In the genomic region with DNA sequence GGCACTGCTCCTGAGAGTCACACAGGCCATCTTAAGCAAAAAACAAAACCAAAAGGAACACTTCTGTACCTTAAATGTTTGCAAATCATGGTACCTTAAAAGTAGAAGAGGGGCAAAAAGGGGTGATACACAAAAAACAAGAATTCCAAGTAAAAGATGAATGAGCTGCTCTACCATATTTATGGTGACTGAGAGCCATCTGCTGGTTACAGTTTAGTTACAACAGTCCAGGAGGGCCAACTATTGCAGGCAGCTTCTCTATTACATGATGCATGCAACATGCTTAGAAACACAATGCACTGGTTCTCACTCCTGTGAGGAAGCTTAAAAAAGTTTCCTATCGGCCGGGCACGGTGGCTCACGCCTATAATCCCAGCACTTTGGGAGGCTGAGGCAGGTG, we compare ENCODE assay signal across 8 cellular contexts. TPM values are rescaled to one million over a fixed set of nuclear protein-coding genes. Genes with fewer than 3 reads are reported as not detected.
A peak's percentile ranks its signal among the peaks of the same experiment; 100 is the strongest.
DNase-seq lines count a peak whose midpoint lies in the region; ATAC-seq and TF ChIP-seq lines count a peak whose summit lies in the region.

No MANE protein-coding gene starts in this region.

- peak; percentile 19 for DNase-seq in activated naive CD4-positive, alpha-beta T cell treated with anti-CD3 and anti-CD28 coated beads for 36 hours
- no peak for DNase-seq in activated naive CD4-positive, alpha-beta T cell treated with anti-CD3 and anti-CD28 coated beads, Interleukin-2, amount 10 ng/mL, durations not matched to agents 7 days and 5 days
- DNase-seq in NCI-H146 treated with DMSO at 0.1 percent for 48 hours (lab: John Stamatoyannopoulos, UW; ENCODE audit: unreplicated experiment) (peak; percentile 14), body of pancreas (peak in 2 of 4 donors; percentile 18 to 21), kidney epithelial cell (ENCODE audit: low read depth) (peak; percentile 7)

- H3K36me3 ChIP-seq in body of pancreas (replicated peaks in 1 of 2; ENCODE audit: insufficient read depth in 1 of 2, low read depth in 2 of 2): no peaks in the 10 kb centered on the region
- H3K36me3 ChIP-seq in kidney epithelial cell (ENCODE audit: control insufficient read depth, insufficient read depth, low read length): no peaks in the 10 kb centered on the region

- no peaks in the 10 kb centered on the region for H3K9me3 Mint-ChIP-seq in activated naive CD4-positive, alpha-beta T cell treated with anti-CD3 and anti-CD28 coated beads for 36 hours
- H3K9me3 Mint-ChIP-seq in activated naive CD4-positive, alpha-beta T cell treated with anti-CD3 and anti-CD28 coated beads, Interleukin-2, amount 10 ng/mL, durations not matched to agents 7 days and 5 days: no peaks in the 10 kb centered on the region

- no peak overlapping the region for H3K27ac Mint-ChIP-seq in activated naive CD4-positive, alpha-beta T cell treated with anti-CD3 and anti-CD28 coated beads for 36 hours
- H3K27ac Mint-ChIP-seq in activated naive CD4-positive, alpha-beta T cell treated with anti-CD3 and anti-CD28 coated beads, Interleukin-2, amount 10 ng/mL, durations not matched to agents 7 days and 5 days: no peak overlapping the region

- intact Hi-C loops in activated naive CD4-positive, alpha-beta T cell treated with anti-CD3 and anti-CD28 coated beads for 36 hours (cut with micrococcal nuclease): loop anchor here (1.0 kb wide), 1 partner anchor 407 kb away; no protein-coding TSS in a partner anchor
- intact Hi-C loops in body of pancreas (cut with DNase I): loop anchor here (10.0 kb wide), 1 partner anchor 527 kb away; no protein-coding TSS in a partner anchor

- H3K36me3 Mint-ChIP-seq in activated naive CD4-positive, alpha-beta T cell treated with anti-CD3 and anti-CD28 coated beads for 36 hours (ENCODE audit: low read depth): no peaks in the 10 kb centered on the region
- no peaks in the 10 kb centered on the region for H3K36me3 Mint-ChIP-seq in activated naive CD4-positive, alpha-beta T cell treated with anti-CD3 and anti-CD28 coated beads, Interleukin-2, amount 10 ng/mL, durations not matched to agents 7 days and 5 days

- WGBS in body of pancreas, 2 donors: 47 to 59% methylated on average over 4 of the region's 4 CpGs

- TF ChIP-seq CTCF in body of pancreas (IDR thresholded peaks at IDR 0.05) (peak in 6 of 7 experiments; percentile 17 to 57 (median 47)), kidney epithelial cell (IDR thresholded peaks at IDR 0.05; ENCODE audit: insufficient read depth, low read length, poor library complexity, severe bottlenecking) (peak; percentile 59)

- TF ChIP-seq POLR2A in body of pancreas (IDR thresholded peaks at IDR 0.05): no peak

- no peak overlapping the region for H3K27ac ChIP-seq in body of pancreas

- CTCF ChIA-PET in activated naive CD4-positive, alpha-beta T cell treated with anti-CD3 and anti-CD28 coated beads for 36 hours (lab: Charles Lee): interaction anchor here (0.7 to 1.2 kb wide), 6 partner anchors 16 to 527 kb away, joined by 3 to 4 read pairs (median 3); no protein-coding TSS in a partner anchor
- CTCF ChIA-PET in activated naive CD4-positive, alpha-beta T cell treated with anti-CD3 and anti-CD28 coated beads, Interleukin-2, amount 10 ng/mL, durations not matched to agents 7 days and 5 days (lab: Charles Lee): interaction anchor here (0.7 to 2.0 kb wide), 11 partner anchors 9 to 526 kb away, joined by 3 to 15 read pairs (median 3); no protein-coding TSS in a partner anchor

- H3K4me1 ChIP-seq in body of pancreas: no peaks in the 10 kb centered on the region

- H3K27me3 Mint-ChIP-seq in activated naive CD4-positive, alpha-beta T cell treated with anti-CD3 and anti-CD28 coated beads for 36 hours (ENCODE audit: low read depth): no peaks in the 10 kb centered on the region
- no peaks in the 10 kb centered on the region for H3K27me3 Mint-ChIP-seq in activated naive CD4-positive, alpha-beta T cell treated with anti-CD3 and anti-CD28 coated beads, Interleukin-2, amount 10 ng/mL, durations not matched to agents 7 days and 5 days

- H3K4me3 ChIP-seq in body of pancreas (no peak overlapping the region), kidney epithelial cell (ENCODE audit: low read depth, low read length) (no peak overlapping the region)

- H3K27me3 ChIP-seq in body of pancreas (no peaks in the 10 kb centered on the region), kidney epithelial cell (ENCODE audit: control insufficient read depth, insufficient read depth, low read length) (no peaks in the 10 kb centered on the region)

- H3K4me1 Mint-ChIP-seq in activated naive CD4-positive, alpha-beta T cell treated with anti-CD3 and anti-CD28 coated beads for 36 hours (ENCODE audit: low read depth): peaks cover 12% of the 10 kb centered on the region
- H3K4me1 Mint-ChIP-seq in activated naive CD4-positive, alpha-beta T cell treated with anti-CD3 and anti-CD28 coated beads, Interleukin-2, amount 10 ng/mL, durations not matched to agents 7 days and 5 days: peaks cover 14% of the 10 kb centered on the region

- H3K9me3 ChIP-seq in body of pancreas: no peaks in the 10 kb centered on the region

- no peak overlapping the region for H3K4me3 Mint-ChIP-seq in activated naive CD4-positive, alpha-beta T cell treated with anti-CD3 and anti-CD28 coated beads for 36 hours
- no peak overlapping the region for H3K4me3 Mint-ChIP-seq in activated naive CD4-positive, alpha-beta T cell treated with anti-CD3 and anti-CD28 coated beads, Interleukin-2, amount 10 ng/mL, durations not matched to agents 7 days and 5 days

- ATAC-seq in body of pancreas: no peak
- ATAC-seq in GM19351 (IDR thresholded peaks at IDR 0.05; ENCODE audit: unreplicated experiment): no peak
- no peak for ATAC-seq in HG03280 (IDR thresholded peaks at IDR 0.05; ENCODE audit: unreplicated experiment)
- ATAC-seq in HG03108 (IDR thresholded peaks at IDR 0.05; ENCODE audit: unreplicated experiment): no peak

RNA-seq across cellular contexts. Expression of a gene that starts 53.5 kb away (rescaled TPM):
- 10 to 100 TPM; 60.6 to 68.0 TPM for total RNA-seq in activated naive CD4-positive, alpha-beta T cell treated with anti-CD3 and anti-CD28 coated beads for 36 hours
- total RNA-seq in body of pancreas: 10 to 100 TPM; 32.2 to 37.6 TPM
- 76.3 and 102 TPM in 2 replicates for total RNA-seq in kidney epithelial cell

RNA-seq across cellular contexts. Expression of a gene that starts 54.4 kb away (rescaled TPM):
- total RNA-seq in activated naive CD4-positive, alpha-beta T cell treated with anti-CD3 and anti-CD28 coated beads for 36 hours: not detected
- total RNA-seq in body of pancreas: not detected
- total RNA-seq in kidney epithelial cell: not detected in 2 replicates
